ENCODE assay signal across 9 cellular contexts in the genomic region with DNA sequence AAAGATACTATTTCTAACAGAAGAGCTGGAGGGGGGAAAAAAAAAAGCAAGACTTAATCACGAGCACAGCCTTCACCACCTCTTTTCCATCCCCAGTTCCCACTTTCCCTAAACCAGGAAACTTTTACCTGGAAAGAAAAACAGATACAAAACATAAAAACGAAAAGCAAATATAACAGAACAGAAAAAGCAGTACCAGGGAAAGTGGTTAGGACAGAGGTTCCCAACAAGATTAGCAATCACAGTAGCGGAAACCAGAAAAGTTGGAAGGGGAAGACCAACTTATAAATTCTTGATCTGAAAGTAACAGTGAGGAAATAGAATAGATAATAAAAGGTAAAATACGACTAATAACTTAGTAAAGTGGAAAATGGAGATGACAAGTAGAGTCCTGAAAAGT. TPM values are rescaled to one million over a fixed set of nuclear protein-coding genes. Genes with fewer than 3 reads are reported as not detected.
A peak's percentile ranks its signal among the peaks of the same experiment; 100 is the strongest.
DNase-seq lines count a peak whose midpoint lies in the region; ATAC-seq, FAIRE-seq and TF ChIP-seq lines count a peak whose summit lies in the region.
"Had no signal": no experiment of that assay in that cellular context is flagged by ENCODE, and none has a peak within 500 bp of the region (broad histone marks: within the 10 kb centered on the region; RNA-seq: fewer than 3 reads in every experiment).

No MANE protein-coding gene starts in this region.

- no peaks in the 10 kb centered on the region for H3K9me3 Mint-ChIP-seq in central memory CD8-positive, alpha-beta T cell

- H3K27ac ChIP-seq in 22Rv1 (peak overlapping the region; percentile 97), IMR-90 (ENCODE audit: insufficient read depth, low read length) (peak overlapping the region; percentile 83)

- peak overlapping the region; percentile 87 to 99; a peak in 3 of 4 replicates for H4K8ac ChIP-seq in IMR-90 (ENCODE audit: low read depth in 2 of 2, low read length in 2 of 2)

- H3K23ac ChIP-seq in IMR-90 (ENCODE audit: low read depth, low read length), result peak overlapping the region; percentile 99

- peak overlapping the region; percentile 99 for H2AK5ac ChIP-seq in IMR-90 (ENCODE audit: low read depth, low read length)

- no peak overlapping the region for H2BK20ac ChIP-seq in IMR-90 (ENCODE audit: low read depth, low read length)

- H3K79me1 ChIP-seq in IMR-90 (ENCODE audit: low read depth in 1 of 2, low read length in 2 of 2), result peaks cover 17 to 55% of the 10 kb centered on the region in 2 experiments

- H2AFZ ChIP-seq in IMR-90 (replicated peaks; ENCODE audit: low read length, poor library complexity), result no peak overlapping the region

- peak overlapping the region; percentile 98 for H3K4me3 Mint-ChIP-seq in central memory CD8-positive, alpha-beta T cell

- H3K4me2 ChIP-seq in IMR-90 (ENCODE audit: low read depth, low read length), result peak overlapping the region; percentile 85

- peak overlapping the region; percentile 73; the same call in 1 of the 2 replicates for H2BK120ac ChIP-seq in IMR-90 (ENCODE audit: low read depth, low read length)

- peak overlapping the region; percentile 72 for H3K4me3 ChIP-seq in IMR-90 (ENCODE audit: insufficient read depth, low read depth, low read length)
- peak overlapping the region; percentile 96 for H3K4me3 ChIP-seq in mucosa of stomach (ENCODE audit: low read length)

- no CpG with 5 or more reads among the region's 4 CpGs for WGBS in IMR-90 (ENCODE audit: extremely low coverage in 2 of 2, insufficient read length in 1 of 2), 2 experiments

- DNase-seq in IMR-90, result no peak
- no peak for DNase-seq in central memory CD8-positive, alpha-beta T cell (ENCODE audit: low spot score in 2 of 2)
- DNase-seq in NCI-H510A (lab: John Stamatoyannopoulos, UW), result no peak
- no peak for DNase-seq in GM10266 (ENCODE audit: extremely low spot score)
- no peak for DNase-seq in GM19239 (ENCODE audit: insufficient read length, low spot score)
- no peak for DNase-seq in GM12891 (ENCODE audit: insufficient read length, low spot score)

- TF ChIP-seq RAD21 in IMR-90 (IDR thresholded peaks at IDR 0.05; ENCODE audit: low read length), result no peak

- dilution Hi-C loops in IMR-90 (cut with HindIII; ENCODE audit: low sequenced_read_pairs, unreplicated experiment), result no loop called here

- peak overlapping the region; percentile 99 for H3K27ac Mint-ChIP-seq in central memory CD8-positive, alpha-beta T cell (ENCODE audit: low read depth)

- H3K27me3 ChIP-seq in IMR-90 (ENCODE audit: control insufficient read depth, insufficient read depth, low read length), result no peaks in the 10 kb centered on the region
- H3K27me3 ChIP-seq in mucosa of stomach (ENCODE audit: control insufficient read depth, insufficient read depth, low read length), result no peaks in the 10 kb centered on the region

- CTCF ChIA-PET in IMR-90 (lab: Yijun Ruan, JAX), result interaction anchor here (1.0 to 1.1 kb wide), 2 partner anchors 8 to 55 kb away, joined by 3 read pairs; no protein-coding TSS in a partner anchor

- peak overlapping the region; percentile 99 for H4K91ac ChIP-seq in IMR-90 (ENCODE audit: insufficient read depth, low read depth, low read length)

- BruUV-seq in IMR-90 (replicated peaks; lab: Mats Ljungman, UMichigan), result no TSS peak

- intact Hi-C loops in IMR-90 (cut with micrococcal nuclease), result loop anchor here (1.0 kb wide), 1 partner anchor 47 kb away; no protein-coding TSS in a partner anchor

- H3K9me3 ChIP-seq in IMR-90 (ENCODE audit: control insufficient read depth, insufficient read depth, low read length) (no peaks in the 10 kb centered on the region), mucosa of stomach (ENCODE audit: control insufficient read depth, low read length) (no peaks in the 10 kb centered on the region)

- FAIRE-seq in GM19239 (lab: Jason Lieb, UNC) (no peak), GM12891 (lab: Jason Lieb, UNC) (no peak)

- H4K5ac ChIP-seq in IMR-90 (ENCODE audit: low read depth, low read length), result peak overlapping the region; percentile 87

- H3K9me1 ChIP-seq in IMR-90 (ENCODE audit: insufficient read depth, low read length), result 0 out of 2 replicates have a peak, but pooled peaks cover 6% of the 10 kb centered on the region

- peak overlapping the region; percentile 99 for H3K56ac ChIP-seq in IMR-90 (ENCODE audit: extremely low read depth, insufficient read depth, low read length)

- POLR2A ChIA-PET in IMR-90 (lab: Charles Lee; ENCODE audit: unreplicated experiment), result interaction anchor here (0.6 kb wide), 1 partner anchor 120 kb away, joined by 4 read pairs; a partner anchor contains a TSS

- peak overlapping the region; percentile 99 for H3K9ac ChIP-seq in IMR-90 (ENCODE audit: low read depth, low read length)
- H3K9ac ChIP-seq in mucosa of stomach (ENCODE audit: low read length), result peak overlapping the region; percentile 90

- no peak for TF ChIP-seq CTCF in 22Rv1 (IDR thresholded peaks at IDR 0.05)
- TF ChIP-seq CTCF in IMR-90 (conservative IDR thresholded peaks at IDR 0.05; ENCODE audit: low read depth, low read length), result no peak
- no peak for TF ChIP-seq CTCF in GM10266 (IDR thresholded peaks at IDR 0.05; ENCODE audit: control insufficient read depth, insufficient read depth, low read depth, missing control alignments)

- peaks cover 61% of the 10 kb centered on the region for H4K20me1 ChIP-seq in IMR-90 (ENCODE audit: insufficient read depth, low read length)

- H3K4me1 ChIP-seq in IMR-90 (ENCODE audit: control insufficient read depth, insufficient read depth, low read length), result peaks cover 10% of the 10 kb centered on the region
- peaks cover 30% of the 10 kb centered on the region for H3K4me1 ChIP-seq in mucosa of stomach (ENCODE audit: control insufficient read depth, insufficient read depth, low read length)

- peak overlapping the region; percentile 96 for H3K4ac ChIP-seq in IMR-90 (ENCODE audit: low read depth, low read length)

- peaks cover 35% of the 10 kb centered on the region for H3K36me3 ChIP-seq in IMR-90 (ENCODE audit: control insufficient read depth, insufficient read depth, low read length)
- H3K36me3 ChIP-seq in mucosa of stomach (ENCODE audit: control insufficient read depth, insufficient read depth, low read length), result peaks cover 7% of the 10 kb centered on the region

- peak overlapping the region; percentile 98 for H2AK9ac ChIP-seq in IMR-90 (replicated peaks; ENCODE audit: low read depth, low read length, poor library complexity)

- H3K36me3 Mint-ChIP-seq in central memory CD8-positive, alpha-beta T cell (ENCODE audit: insufficient read depth), result peaks cover 61% of the 10 kb centered on the region

- no peak overlapping the region for H3K18ac ChIP-seq in IMR-90 (ENCODE audit: low read depth, low read length)

- in situ Hi-C loops in IMR-90 (cut with MboI; ENCODE audit: low sequenced_read_pairs), result loop anchor here (5.0 to 10.0 kb wide), 2 partner anchors 48 to 294 kb away; no protein-coding TSS in a partner anchor

- peak overlapping the region; percentile 99 for H2BK5ac ChIP-seq in IMR-90 (ENCODE audit: low read depth, low read length, poor library complexity, severe bottlenecking)

- peak overlapping the region; percentile 100 for H3K14ac ChIP-seq in IMR-90 (replicated peaks; ENCODE audit: low read depth, low read length)

- no peaks in the 10 kb centered on the region for H3K27me3 Mint-ChIP-seq in central memory CD8-positive, alpha-beta T cell

- TF ChIP-seq POLR2A in IMR-90 (IDR thresholded peaks at IDR 0.05; ENCODE audit: low read depth, low read length), result no peak
- no peak for TF ChIP-seq POLR2A in GM12891 (IDR thresholded peaks at IDR 0.05; ENCODE audit: low read depth, low read length)

- no peak overlapping the region for H2BK15ac ChIP-seq in IMR-90 (ENCODE audit: low read depth, low read length)

- ATAC-seq in IMR-90 (ENCODE audit: low read depth), result no peak
- no peak for ATAC-seq in central memory CD8-positive, alpha-beta T cell (replicated peaks; ENCODE audit: extremely low read depth, poor library complexity, severe bottlenecking)

- peaks cover 52% of the 10 kb centered on the region for H3K4me1 Mint-ChIP-seq in central memory CD8-positive, alpha-beta T cell

TF ChIP-seq in IMR-90, 13 proteins besides CTCF, POLR2A, EP300 and RAD21 (continues in another document):
- no peak for TF ChIP-seq RFX5 (IDR thresholded peaks at IDR 0.05; ENCODE audit: low read depth, low read length)

TF ChIP-seq in GM12891, 5 proteins besides CTCF, POLR2A, EP300 and RAD21:
- TF ChIP-seq POLR2AphosphoS5 (IDR thresholded peaks at IDR 0.05; ENCODE audit: low read depth, low read length) (no peak), PAX5 (IDR thresholded peaks at IDR 0.05; ENCODE audit: insufficient read depth, low read length, severe bottlenecking) (no peak), TAF1 (IDR thresholded peaks at IDR 0.05; ENCODE audit: low read depth, low read length) (no peak), SPI1 (IDR thresholded peaks at IDR 0.05; ENCODE audit: low read depth, low read length) (no peak), POU2F2 (IDR thresholded peaks at IDR 0.05; ENCODE audit: low read depth, low read length) (no peak)
TF ChIP-seq in GM12891: peak in this region for 0.

RNA-seq across cellular contexts. Expression of a gene that starts 1.2 kb away (rescaled TPM):
- 640 and 796 TPM in 2 replicates for total RNA-seq in IMR-90 (2012; rRNA removed)
- polyA plus RNA-seq in IMR-90 (2012; rRNA removed), result 371 and 477 TPM in 2 replicates
- polyA plus RNA-seq in IMR-90 (2012; cell fraction: cytosol; rRNA removed), result 398 and 588 TPM in 2 replicates
- 1,377 and 2,192 TPM in 2 replicates for polyA plus RNA-seq in IMR-90 (2012; cell fraction: nucleus; rRNA removed; ENCODE audit: low replicate concordance)
- 319 TPM for polyA plus RNA-seq in GM12891 (2012; ENCODE audit: low read depth, missing spikeins)

RNA-seq across cellular contexts. Expression of a gene that starts 5.8 kb away (rescaled TPM):
- total RNA-seq in IMR-90 (2012; rRNA removed), result 1.4 and 3.1 TPM in 2 replicates
- 4.8 and 6.5 TPM in 2 replicates for polyA plus RNA-seq in IMR-90 (2012; rRNA removed)
- 3.7 and 3.8 TPM in 2 replicates for polyA plus RNA-seq in IMR-90 (2012; cell fraction: cytosol; rRNA removed)
- polyA plus RNA-seq in IMR-90 (2012; cell fraction: nucleus; rRNA removed; ENCODE audit: low replicate concordance), result 1.9 and 8.7 TPM in 2 replicates
- 4.4 TPM for polyA plus RNA-seq in GM12891 (2012; ENCODE audit: low read depth, missing spikeins)

RNA-seq across cellular contexts. Expression of a gene that starts 6.8 kb away (rescaled TPM):
- total RNA-seq in IMR-90 (2012; rRNA removed), result 10.0 and 10.8 TPM in 2 replicates
- polyA plus RNA-seq in IMR-90 (2012; rRNA removed), result 7.8 and 9.5 TPM in 2 replicates
- 7.6 and 11.7 TPM in 2 replicates for polyA plus RNA-seq in IMR-90 (2012; cell fraction: cytosol; rRNA removed)
- 8.5 and 12.8 TPM in 2 replicates for polyA plus RNA-seq in IMR-90 (2012; cell fraction: nucleus; rRNA removed; ENCODE audit: low replicate concordance)
- polyA plus RNA-seq in GM12891 (2012; ENCODE audit: low read depth, missing spikeins), result 19.8 TPM

RNA-seq across cellular contexts. Expression of a gene that starts 11.9 kb away (rescaled TPM):
- not detected in 2 replicates for total RNA-seq in IMR-90 (2012; rRNA removed)
- polyA plus RNA-seq in IMR-90 (2012; rRNA removed), result not detected in 2 replicates
- not detected in 2 replicates for polyA plus RNA-seq in IMR-90 (2012; cell fraction: cytosol; rRNA removed)
- not detected in 2 replicates for polyA plus RNA-seq in IMR-90 (2012; cell fraction: nucleus; rRNA removed; ENCODE audit: low replicate concordance)
- not detected for polyA plus RNA-seq in GM12891 (2012; ENCODE audit: low read depth, missing spikeins)
- total RNA-seq: LHCN-M2 had no signal

RNA-seq across cellular contexts. Expression of a gene that starts 31.4 kb away (rescaled TPM):
- total RNA-seq in IMR-90 (2012; rRNA removed), result not detected in 2 replicates
- not detected in 2 replicates for polyA plus RNA-seq in IMR-90 (2012; rRNA removed)
- not detected in 2 replicates for polyA plus RNA-seq in IMR-90 (2012; cell fraction: cytosol; rRNA removed)
- 0.05 TPM in 1 of 2 replicates, not detected in the other for polyA plus RNA-seq in IMR-90 (2012; cell fraction: nucleus; rRNA removed; ENCODE audit: low replicate concordance)
- polyA plus RNA-seq in GM12891 (2012; ENCODE audit: low read depth, missing spikeins), result 268 TPM
- total RNA-seq: LHCN-M2 had no signal
